ENCODE assay signal across 23 cellular contexts in the genomic region with DNA sequence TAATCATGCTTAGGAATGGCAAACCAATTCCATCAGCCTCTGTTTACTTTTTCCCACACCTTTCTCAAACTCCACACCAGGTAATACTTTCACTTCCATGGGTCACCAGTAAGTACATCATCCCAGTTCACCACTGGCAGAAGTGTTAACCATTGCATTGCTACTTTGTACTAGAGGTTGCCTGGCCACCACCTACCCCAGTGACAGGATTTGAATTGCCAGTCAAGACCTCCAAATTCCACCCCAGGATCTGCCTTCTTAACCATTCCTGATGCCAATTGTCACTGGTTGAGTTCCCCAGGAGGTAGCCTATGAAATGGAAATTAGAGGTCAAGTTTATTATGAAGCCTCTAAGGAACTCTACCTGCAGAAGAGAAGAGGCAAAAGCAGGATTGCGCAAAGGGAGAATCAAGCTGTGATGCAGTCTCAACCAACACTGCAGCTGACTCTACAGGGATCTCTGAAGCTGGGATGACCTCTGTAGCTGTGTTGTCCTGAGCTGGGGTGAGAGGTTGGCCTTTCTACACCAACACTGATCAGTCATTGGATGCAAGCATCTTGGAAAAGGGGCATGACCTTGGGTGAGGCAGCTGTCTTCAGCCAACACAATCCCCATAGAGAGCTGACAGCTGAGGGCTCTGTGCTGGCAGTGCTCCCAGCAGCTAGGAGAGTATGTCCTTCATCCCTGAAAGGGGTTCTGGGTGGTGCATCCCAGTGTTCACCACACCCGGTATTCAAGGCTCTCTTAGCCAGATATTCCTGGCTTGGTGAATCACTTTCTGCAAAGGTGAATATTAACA.
"Had no signal": no experiment of that assay in that cellular context is flagged by ENCODE, and none has a peak within 500 bp of the region (broad histone marks: within the 10 kb centered on the region; RNA-seq: fewer than 3 reads in every experiment).

No MANE protein-coding gene starts in this region.

- DNase-seq: activated CD4-positive, CD25-positive, alpha-beta regulatory T cell treated with anti-CD3 and anti-CD28 coated beads, Interleukin-2, amount 50 U/mL, for 72 hours; activated CD8-positive, alpha-beta memory T cell treated with anti-CD3 and anti-CD28 coated beads for 24 hours; activated CD8-positive, alpha-beta memory T cell treated with anti-CD3 and anti-CD28 coated beads, Interleukin-2, amount 50 U/mL, for 48 hours; activated effector memory CD4-positive, alpha-beta T cell treated with Interleukin-2 at 50 U/mL for 16 hours; activated naive CD4-positive, alpha-beta T cell treated with anti-CD3 and anti-CD28 coated beads, Interleukin-2, amount 10 ng/mL, durations not matched to agents 7 days and 5 days; activated naive CD8-positive, alpha-beta T cell treated with anti-CD3 and anti-CD28 coated beads, Interleukin-2, amount 50 U/mL, for 24 hours; activated T-cell treated with anti-CD3 and anti-CD28 coated beads, Interleukin-2, amount 50 U/mL, for 48 hours; anterior cingulate cortex; brain microvascular endothelial cell; cerebellar nuclear complex; effector CD4-positive, alpha-beta T cell; esophagus squamous epithelium; left colon; nucleus accumbens; stimulated activated CD4-positive, alpha-beta T cell treated with anti-CD3 and anti-CD28 coated beads, Interleukin-2, amount 100 ng/mL, for 24 hours; stimulated activated naive CD8-positive, alpha-beta T cell treated with anti-CD3 and anti-CD28 coated beads, Interleukin-15, Interleukin-2, amounts not matched to agents 100 U/mL and 50 U/mL, for 24 hours; substantia nigra; T-cell; tibial artery; uterus had no signal

- H3K27ac Mint-ChIP-seq: activated naive CD4-positive, alpha-beta T cell treated with anti-CD3 and anti-CD28 coated beads, Interleukin-2, amount 10 ng/mL, durations not matched to agents 7 days and 5 days; activated naive CD8-positive, alpha-beta T cell treated with anti-CD3 and anti-CD28 coated beads, Interleukin-2, amount 50 U/mL, for 24 hours; nephron; T-cell had no signal

- H3K9me3 ChIP-seq: esophagus squamous epithelium, tibial artery, uterus had no signal

- H3K27ac ChIP-seq: brain microvascular endothelial cell, esophagus squamous epithelium, hepatocyte, tibial artery, uterus had no signal

- H3K4me3 Mint-ChIP-seq: activated naive CD4-positive, alpha-beta T cell treated with anti-CD3 and anti-CD28 coated beads, Interleukin-2, amount 10 ng/mL, durations not matched to agents 7 days and 5 days; activated naive CD8-positive, alpha-beta T cell treated with anti-CD3 and anti-CD28 coated beads, Interleukin-2, amount 50 U/mL, for 24 hours; nephron; T-cell had no signal

- H3K4me1 ChIP-seq: esophagus squamous epithelium, tibial artery, uterus had no signal

- H3K36me3 Mint-ChIP-seq: activated naive CD4-positive, alpha-beta T cell treated with anti-CD3 and anti-CD28 coated beads, Interleukin-2, amount 10 ng/mL, durations not matched to agents 7 days and 5 days; T-cell had no signal

- H3K27me3 Mint-ChIP-seq: activated naive CD4-positive, alpha-beta T cell treated with anti-CD3 and anti-CD28 coated beads, Interleukin-2, amount 10 ng/mL, durations not matched to agents 7 days and 5 days had no signal

- H3K4me3 ChIP-seq: esophagus squamous epithelium, hepatocyte, lung, tibial artery, uterus had no signal

- H3K36me3 ChIP-seq: brain microvascular endothelial cell, esophagus squamous epithelium, tibial artery, uterus had no signal

- ATAC-seq: activated naive CD8-positive, alpha-beta T cell treated with anti-CD3 and anti-CD28 coated beads, Interleukin-2, amount 50 U/mL, for 24 hours; left colon; stimulated activated naive CD8-positive, alpha-beta T cell treated with anti-CD3 and anti-CD28 coated beads, Interleukin-15, Interleukin-2, amounts not matched to agents 100 U/mL and 50 U/mL, for 24 hours; T-cell had no signal

- H3K9me3 Mint-ChIP-seq: activated naive CD4-positive, alpha-beta T cell treated with anti-CD3 and anti-CD28 coated beads, Interleukin-2, amount 10 ng/mL, durations not matched to agents 7 days and 5 days; activated naive CD8-positive, alpha-beta T cell treated with anti-CD3 and anti-CD28 coated beads, Interleukin-2, amount 50 U/mL, for 24 hours; nephron had no signal

- H3K27me3 ChIP-seq: brain microvascular endothelial cell, hepatocyte, uterus had no signal

- H3K4me1 Mint-ChIP-seq: activated naive CD4-positive, alpha-beta T cell treated with anti-CD3 and anti-CD28 coated beads, Interleukin-2, amount 10 ng/mL, durations not matched to agents 7 days and 5 days; activated naive CD8-positive, alpha-beta T cell treated with anti-CD3 and anti-CD28 coated beads, Interleukin-2, amount 50 U/mL, for 24 hours; T-cell had no signal
